Comparison of ENCODE assay signal across 8 cellular contexts in the genomic region with DNA sequence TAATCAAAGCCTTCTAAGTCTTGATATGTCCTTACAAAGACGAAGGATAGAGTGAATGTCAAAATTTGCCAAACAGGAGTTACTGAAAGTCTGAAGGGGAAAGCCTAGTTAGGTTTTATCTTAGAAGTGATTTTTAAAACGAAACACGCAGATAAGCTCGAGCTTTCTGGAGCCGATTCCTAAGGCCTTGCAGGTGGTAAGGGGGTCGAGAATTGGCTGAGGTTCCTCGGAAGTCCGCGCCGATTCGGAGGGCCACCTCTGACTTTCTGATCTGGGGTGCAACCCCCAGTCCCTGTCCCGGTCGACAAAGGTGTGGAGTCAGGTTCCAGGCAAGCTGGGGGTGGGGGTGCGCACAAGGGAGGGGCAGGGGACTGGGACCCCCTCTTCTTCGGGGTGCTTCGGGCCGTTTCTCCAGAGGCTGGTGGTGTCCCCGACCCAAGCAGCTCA. TPM values are rescaled to one million over a fixed set of nuclear protein-coding genes. Genes with fewer than 3 reads are reported as not detected.
DNase-seq lines count a peak whose midpoint lies in the region; ATAC-seq and TF ChIP-seq lines count a peak whose summit lies in the region.

No MANE protein-coding gene starts in this region.

- H3K4me1 ChIP-seq in BE2C: peaks cover 14% of the 10 kb centered on the region
- peaks cover 26% of the 10 kb centered on the region for H3K4me1 ChIP-seq in muscle layer of colon (ENCODE audit: insufficient read depth, low read length)
- peaks cover 5 to 7% of the 10 kb centered on the region in 2 donors for H3K4me1 ChIP-seq in aorta (ENCODE audit: control insufficient read depth in 1 of 2, insufficient read depth in 2 of 2, low read length in 2 of 2)

- H3K4me3 ChIP-seq in BE2C (ENCODE audit: low read depth, low read length) (peak overlapping the region; percentile 87), muscle layer of colon (ENCODE audit: low read depth in 1 of 2, low read length in 2 of 2) (peak overlapping the region; percentile 75 to 81), aorta (ENCODE audit: low read length in 2 of 2) (peak overlapping the region; percentile 99 to 100)

- no peak for TF ChIP-seq CTCF in BE2C (IDR thresholded peaks at IDR 0.05; ENCODE audit: low read depth, low read length)

- H3K9ac ChIP-seq in muscle layer of colon (ENCODE audit: low read length): peak overlapping the region; percentile 88

- ATAC-seq in GM19467 (IDR thresholded peaks at IDR 0.05; ENCODE audit: unreplicated experiment) (peak; percentile 3), aorta (ENCODE audit: low FRiP score) (no peak), GM18907 (IDR thresholded peaks at IDR 0.05; ENCODE audit: unreplicated experiment) (no peak), GM21576 (IDR thresholded peaks at IDR 0.05; ENCODE audit: unreplicated experiment) (no peak)

- H3K36me3 ChIP-seq in BE2C: peaks cover 7% of the 10 kb centered on the region
- no peaks in the 10 kb centered on the region for H3K36me3 ChIP-seq in muscle layer of colon (ENCODE audit: insufficient read depth, low read length)
- H3K36me3 ChIP-seq in aorta (ENCODE audit: control insufficient read depth in 1 of 2, insufficient read depth in 2 of 2, low read length in 1 of 2): no peaks in the 10 kb centered on the region

- DNase-seq in BE2C (no peak), NCI-H69 (lab: John Stamatoyannopoulos, UW) (peak; percentile 66), cerebellar cortex (ENCODE audit: low spot score) (peak; percentile 19), aorta (no peak)

- H3K9me3 ChIP-seq in BE2C (no peaks in the 10 kb centered on the region), muscle layer of colon (ENCODE audit: low read length) (no peaks in the 10 kb centered on the region), aorta (ENCODE audit: control insufficient read depth, low read length) (no peaks in the 10 kb centered on the region)

- intact Hi-C loops in aorta (cut with DNase I): loop anchor here (5.0 to 10.0 kb wide), 2 partner anchors 34 to 187 kb away; partner anchors contain the start of gene EZH2 (in 1 of the 2)

- H3K27me3 ChIP-seq in BE2C (peaks cover 4% of the 10 kb centered on the region), muscle layer of colon (ENCODE audit: control insufficient read depth in 1 of 2, insufficient read depth in 2 of 2, low read length in 2 of 2) (no peaks in the 10 kb centered on the region), aorta (ENCODE audit: control insufficient read depth in 1 of 2, insufficient read depth in 2 of 2, low read length in 1 of 2) (no peaks in the 10 kb centered on the region)

- H3K27ac ChIP-seq in muscle layer of colon (ENCODE audit: low read depth, low read length) (peak overlapping the region; percentile 98), aorta (ENCODE audit: low read depth in 1 of 2, low read length in 2 of 2) (peak overlapping the region; percentile 66 to 83)

- 1% methylated on average over 14 to 18 of the region's 18 CpGs for whole genome bisulfite sequencing in aorta, 2 donors

RNA-seq across cellular contexts. Expression of gene CUL1, which starts 0.7 kb away (rescaled TPM):
- polyA plus RNA-seq in BE2C (2012; ENCODE audit: insufficient read depth, insufficient read length, low read depth): 31.4 TPM
- total RNA-seq in aorta: 10 to 100 TPM; 43.8 to 49.7 TPM
- 10 to 100 TPM; 24.5 to 34.5 TPM for polyA plus RNA-seq in aorta

Comparison
In these comparisons a context has a peak if more than half of its experiments do, and no peak if none do; other contexts are left out.
1. DNase-seq: peak in NCI-H69 (single experiment) and cerebellar cortex (single experiment); none in BE2C (single experiment) and aorta (0 of 2).
2. Peak in every context shown above with its lines, with median percentiles within 50 percentile points of each other: H3K4me3 ChIP-seq.